ENCODE assay signal across 8 cellular contexts in the genomic region with DNA sequence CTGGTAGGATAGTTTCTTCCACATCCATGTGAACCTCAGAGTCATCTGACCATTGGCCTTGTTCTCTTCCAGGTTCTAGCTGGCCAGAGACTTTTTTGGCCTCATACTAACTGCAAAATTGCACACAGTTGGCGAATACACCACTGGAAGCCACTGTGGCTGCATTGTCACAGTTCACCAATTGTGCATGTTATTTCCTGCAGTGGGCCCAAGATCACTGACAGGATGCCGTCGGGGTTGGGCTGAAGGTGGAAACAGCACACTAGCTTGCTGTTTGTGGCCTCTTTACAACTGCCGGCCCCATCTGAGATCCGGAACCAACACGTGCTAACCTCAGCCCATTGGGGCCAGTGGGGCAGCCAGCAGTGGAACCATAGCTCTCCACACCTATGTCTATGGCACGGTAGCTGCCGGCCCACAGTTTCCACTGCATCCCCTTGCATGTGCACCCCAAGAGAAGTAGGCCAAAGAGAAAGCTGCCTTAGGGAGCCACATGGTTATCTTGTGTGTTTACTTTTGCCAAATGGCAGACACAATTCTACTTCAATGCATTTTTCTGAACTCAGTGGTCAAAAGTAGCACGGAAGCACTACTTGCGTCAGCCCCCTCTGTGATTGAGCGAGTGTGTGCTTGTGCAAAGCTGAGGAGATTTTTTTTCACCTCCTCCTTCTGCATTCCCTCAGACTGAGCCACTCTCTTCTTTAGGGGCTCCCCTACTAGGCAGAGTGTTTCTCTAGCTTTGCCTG.
DNase-seq lines count a peak whose midpoint lies in the region; ATAC-seq and TF ChIP-seq lines count a peak whose summit lies in the region.

No MANE protein-coding gene starts in this region.

- no peaks in the 10 kb centered on the region for H3K27me3 Mint-ChIP-seq in activated T-cell treated with anti-CD3 and anti-CD28 coated beads, Interleukin-2, amount 50 U/mL, for 72 hours (ENCODE audit: low read depth)
- H3K27me3 Mint-ChIP-seq in type B pancreatic cell: no peaks in the 10 kb centered on the region

- TF ChIP-seq CTCF in lung (IDR thresholded peaks at IDR 0.05; ENCODE audit: control extremely low read depth, extremely low read depth) (no peak), type B pancreatic cell (conservative IDR thresholded peaks at IDR 0.05) (no peak)

- DNase-seq in activated T-cell treated with anti-CD3 and anti-CD28 coated beads, Interleukin-2, amount 50 U/mL, for 72 hours: peak; percentile 56 to 63
- DNase-seq in lung (ENCODE audit: low spot score) (no peak), type B pancreatic cell (ENCODE audit: extremely low spot score, unreplicated experiment) (no peak), MV-4-11 (lab: John Stamatoyannopoulos, UW) (no peak), NCI-H1092 treated with DMSO at 0.1 percent for 48 hours (lab: John Stamatoyannopoulos, UW) (no peak), NCI-H524 treated with DMSO at 0.1 percent for 48 hours (lab: John Stamatoyannopoulos, UW) (no peak)

- H3K36me3 Mint-ChIP-seq in activated T-cell treated with anti-CD3 and anti-CD28 coated beads, Interleukin-2, amount 50 U/mL, for 72 hours (ENCODE audit: insufficient read depth in 2 of 2): peaks cover 2 to 3% of the 10 kb centered on the region in 2 donors
- no peaks in the 10 kb centered on the region for H3K36me3 Mint-ChIP-seq in type B pancreatic cell

- 34 to 52% methylated on average over 11 of the region's 11 CpGs for WGBS in lung, 2 donors

- peak; percentile 34 for ATAC-seq in GM19043 (IDR thresholded peaks at IDR 0.05; ENCODE audit: low read depth, unreplicated experiment)
- ATAC-seq in HG03378 (IDR thresholded peaks at IDR 0.05; ENCODE audit: unreplicated experiment): peak; percentile 33
- peak; percentile 57 to 62 for ATAC-seq in activated T-cell treated with anti-CD3 and anti-CD28 coated beads, Interleukin-2, amount 50 U/mL, for 72 hours (replicated peaks in 1 of 2)
- ATAC-seq in lung (ENCODE audit: insufficient read depth, low FRiP score): peak; percentile 20

- no peaks in the 10 kb centered on the region for H3K9me3 Mint-ChIP-seq in activated T-cell treated with anti-CD3 and anti-CD28 coated beads, Interleukin-2, amount 50 U/mL, for 72 hours
- no peaks in the 10 kb centered on the region for H3K9me3 Mint-ChIP-seq in type B pancreatic cell

- no peaks in the 10 kb centered on the region for H3K27me3 ChIP-seq in lung (ENCODE audit: control insufficient read depth, insufficient read depth)

- H3K4me3 ChIP-seq in lung: no peak overlapping the region

- no peaks in the 10 kb centered on the region for H3K9me3 ChIP-seq in lung (ENCODE audit: control insufficient read depth in 2 of 2, insufficient read depth in 1 of 2, low read length in 1 of 2)

- peaks cover 78% of the 10 kb centered on the region for H3K4me1 Mint-ChIP-seq in activated T-cell treated with anti-CD3 and anti-CD28 coated beads, Interleukin-2, amount 50 U/mL, for 72 hours (ENCODE audit: low read depth)
- peaks cover 19% of the 10 kb centered on the region for H3K4me1 Mint-ChIP-seq in type B pancreatic cell (ENCODE audit: unreplicated experiment)

- H3K36me3 ChIP-seq in lung (ENCODE audit: control insufficient read depth in 2 of 2, insufficient read depth in 2 of 2, low read length in 2 of 2): no peaks in the 10 kb centered on the region

- peak overlapping the region in 1 of 2 donors; percentile 27 for H3K27ac ChIP-seq in lung (ENCODE audit: low read depth in 1 of 2, low read length in 1 of 2)

- H3K4me1 ChIP-seq in lung (ENCODE audit: control insufficient read depth in 2 of 2, insufficient read depth in 2 of 2, low read length in 2 of 2): peaks cover 0 to 12% of the 10 kb centered on the region in 2 donors

- peak overlapping the region; percentile 65 to 86 for H3K4me3 Mint-ChIP-seq in activated T-cell treated with anti-CD3 and anti-CD28 coated beads, Interleukin-2, amount 50 U/mL, for 72 hours
- H3K4me3 Mint-ChIP-seq in type B pancreatic cell: no peak overlapping the region

- peak overlapping the region; percentile 77 for H3K27ac Mint-ChIP-seq in activated T-cell treated with anti-CD3 and anti-CD28 coated beads, Interleukin-2, amount 50 U/mL, for 72 hours
- peak overlapping the region; percentile 9 for H3K27ac Mint-ChIP-seq in type B pancreatic cell

Comparison
In these comparisons a context has a peak if more than half of its experiments do, and no peak if none do; other contexts are left out.
1. DNase-seq: peak in activated T-cell treated with anti-CD3 and anti-CD28 coated beads, Interleukin-2, amount 50 U/mL, for 72 hours (2 of 2); none in lung (single experiment), type B pancreatic cell (single experiment), MV-4-11 (single experiment), NCI-H1092 treated with DMSO at 0.1 percent for 48 hours (single experiment) and NCI-H524 treated with DMSO at 0.1 percent for 48 hours (single experiment).
2. Peak in every context shown above with its lines, with median percentiles within 50 percentile points of each other: ATAC-seq.